ENCODE assay signal across 23 cellular contexts in genomic region chr5:39560730-39561129, GRCh38.
"Had no signal": no experiment of that assay in that cellular context is flagged by ENCODE, and none has a peak within 500 bp of the region (broad histone marks: within the 10 kb centered on the region; RNA-seq: fewer than 3 reads in every experiment).

No MANE protein-coding gene starts in this region.

- H3K27ac Mint-ChIP-seq: endodermal cell, mesothelial cell of epicardium, naive B cell had no signal

- H3K4me1 Mint-ChIP-seq: endodermal cell, mesothelial cell of epicardium, naive B cell had no signal

- H3K36me3 Mint-ChIP-seq: mesothelial cell of epicardium, naive B cell had no signal

- DNase-seq: dermis blood vessel endothelial cell; dorsolateral prefrontal cortex; effector CD4-positive, alpha-beta T cell; effector memory CD4-positive, alpha-beta T cell; endodermal cell; erythroblast; esophagus squamous epithelium; foreskin fibroblast; gastrocnemius medialis; glutamatergic neuron; head of caudate nucleus; heart right ventricle; islet precursor cell; left cardiac atrium; left lung; left ventricle myocardium superior; lower lobe of right lung; mesenchymal stem cell; mucosa of descending colon; naive B cell had no signal

- ATAC-seq: esophagus mucosa, gastrocnemius medialis, heart right ventricle, left cardiac atrium, left lung, left ventricle myocardium superior, lower lobe of right lung, mucosa of descending colon had no signal

- FAIRE-seq: endometrium had no signal

- H3K9me3 Mint-ChIP-seq: endodermal cell, naive B cell had no signal

- H3K4me3 Mint-ChIP-seq: endodermal cell, mesothelial cell of epicardium, naive B cell had no signal
